Comparison of ENCODE assay signal across 26 cellular contexts in the genomic region with DNA sequence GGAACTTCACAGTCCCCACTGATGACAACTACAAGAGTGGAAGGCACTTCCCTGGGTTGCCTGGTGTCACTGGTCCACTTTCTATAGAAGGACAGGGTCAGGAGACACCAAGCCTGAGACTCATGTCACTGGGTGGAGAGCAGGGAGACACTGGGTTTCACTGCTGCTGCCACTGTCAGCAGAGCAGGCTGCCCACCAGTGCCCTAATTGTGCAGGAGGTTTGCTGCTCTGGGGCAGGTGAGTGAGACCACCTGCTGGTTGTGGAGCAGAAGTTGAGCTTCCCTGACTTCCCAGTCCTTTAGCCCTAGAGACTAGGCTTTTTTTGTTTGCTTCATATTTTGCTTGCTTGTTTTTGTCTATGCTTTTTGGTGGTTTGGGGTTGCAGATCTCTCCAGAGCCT.
DNase-seq lines count a peak whose midpoint lies in the region; ATAC-seq, FAIRE-seq and TF ChIP-seq lines count a peak whose summit lies in the region.
"Had no signal": no experiment of that assay in that cellular context is flagged by ENCODE, and none has a peak within 500 bp of the region (broad histone marks: within the 10 kb centered on the region; RNA-seq: fewer than 3 reads in every experiment).

No MANE protein-coding gene starts in this region.

- H3K36me3 Mint-ChIP-seq in stimulated activated effector memory CD8-positive, alpha-beta T cell treated with anti-CD3 and anti-CD28 coated beads, Interleukin-12 subunit alpha, Interleukin-12 subunit beta, amount 100 ng/mL, for 72 hours, result no peaks in the 10 kb centered on the region
- H3K36me3 Mint-ChIP-seq: activated naive CD4-positive, alpha-beta T cell treated with anti-CD3 and anti-CD28 coated beads, Interleukin-2, amount 10 ng/mL, durations not matched to agents 7 days and 5 days had no signal

- BruUV-seq in HepG2 (replicated peaks; lab: Mats Ljungman, UMichigan), result no TSS peak

- no peak overlapping the region for H3K4me3 Mint-ChIP-seq in stimulated activated effector memory CD8-positive, alpha-beta T cell treated with anti-CD3 and anti-CD28 coated beads, Interleukin-12 subunit alpha, Interleukin-12 subunit beta, amount 100 ng/mL, for 72 hours
- H3K4me3 Mint-ChIP-seq: activated naive CD4-positive, alpha-beta T cell treated with anti-CD3 and anti-CD28 coated beads, Interleukin-2, amount 10 ng/mL, durations not matched to agents 7 days and 5 days; activated T-helper 1 cell treated with anti-CD3 and anti-CD28 coated beads, Interleukin-12 subunit alpha, Interleukin-12 subunit beta, Interleukin-2, Interleukin-4 antibody, amounts not matched to agents 30 ng/mL and 10 ng/mL and 1 ng/mL, durations not matched to agents 14 hours and 24 hours and 36 hours; effector memory CD8-positive, alpha-beta T cell had no signal

- TF ChIP-seq EP300 in HepG2 (IDR thresholded peaks at IDR 0.05; ENCODE audit: low read depth in 2 of 2, low read length in 2 of 2) (no peak), HepG2 (CRISPR knock-in tag; IDR thresholded peaks at IDR 0.05; ENCODE audit: borderline replicate concordance) (no peak)

- TF ChIP-seq POLR2A in HepG2 (IDR thresholded peaks at IDR 0.05; ENCODE audit: insufficient read depth in 1 of 2, low read depth in 2 of 2, low read length in 2 of 2) (no peak), right lobe of liver (IDR thresholded peaks at IDR 0.05) (no peak)

- TF ChIP-seq RAD21 in HepG2 (CRISPR knock-in tag; IDR thresholded peaks at IDR 0.05), result no peak

- CTCF ChIA-PET in HepG2 (lab: Yijun Ruan, JAX; ENCODE audit: low intra/inter-chr PET ratio, low total read pairs), result interaction anchor here (0.6 kb wide), 1 partner anchor 529 kb away, joined by 3 read pairs; no protein-coding TSS in a partner anchor

- TF ChIP-seq CTCF in HepG2 (CRISPR knock-in tag; IDR thresholded peaks at IDR 0.05), result peak; percentile 35
- no peak for TF ChIP-seq CTCF in right lobe of liver (IDR thresholded peaks at IDR 0.05)
- TF ChIP-seq CTCF in OCI-LY1 (IDR thresholded peaks at IDR 0.05; ENCODE audit: low read length), result peak; percentile 27; the same call in 1 of the 2 replicates
- TF ChIP-seq CTCF in foreskin keratinocyte (conservative IDR thresholded peaks at IDR 0.05), result peak; percentile 36

- H3K4me1 Mint-ChIP-seq in stimulated activated effector memory CD8-positive, alpha-beta T cell treated with anti-CD3 and anti-CD28 coated beads, Interleukin-12 subunit alpha, Interleukin-12 subunit beta, amount 100 ng/mL, for 72 hours, result no peaks in the 10 kb centered on the region
- H3K4me1 Mint-ChIP-seq: activated naive CD4-positive, alpha-beta T cell treated with anti-CD3 and anti-CD28 coated beads, Interleukin-2, amount 10 ng/mL, durations not matched to agents 7 days and 5 days had no signal

- H3K4me2 ChIP-seq in HepG2 (ENCODE audit: low read depth, low read length), result no peak overlapping the region
- H3K4me2 ChIP-seq in OCI-LY1 (ENCODE audit: low read length), result no peak overlapping the region
- H3K4me2 ChIP-seq: KMS-11, PC-9 had no signal

- DNase-seq in HepG2 (ENCODE audit: low spot score), result no peak
- DNase-seq in right lobe of liver, result no peak
- DNase-seq in foreskin keratinocyte, result no peak
- DNase-seq in stimulated activated effector memory CD8-positive, alpha-beta T cell treated with anti-CD3 and anti-CD28 coated beads, Interleukin-12 subunit alpha, Interleukin-12 subunit beta, amount 100 ng/mL, for 72 hours (ENCODE audit: low spot score in 2 of 2), result no peak
- DNase-seq in stimulated activated naive CD4-positive, alpha-beta T cell (lab: John Stamatoyannopoulos, UW), result no peak
- no peak for DNase-seq in AML-193 (lab: John Stamatoyannopoulos, UW)
- DNase-seq: activated CD4-positive, alpha-beta T cell treated with anti-CD3 and anti-CD28 coated beads for 4 hours; activated naive CD4-positive, alpha-beta T cell treated with anti-CD3 and anti-CD28 coated beads, Interleukin-2, amount 10 ng/mL, durations not matched to agents 7 days and 5 days; amniotic stem cell; effector memory CD8-positive, alpha-beta T cell; kidney; NCI-H1694 treated with DMSO at 0.1 percent for 48 hours; NCI-H2227 treated with DMSO at 0.1 percent for 48 hours; NCI-H774; PC-9; SIG-M5; T-helper 1 cell had no signal

- no peaks in the 10 kb centered on the region for H3K9me2 ChIP-seq in OCI-LY1 (ENCODE audit: low read depth, low read length)

- POLR2A ChIA-PET in HepG2 (lab: Yijun Ruan, JAX), result no interaction called here

- H2AFZ ChIP-seq in HepG2 (ENCODE audit: low read length) (no peak overlapping the region), OCI-LY1 (ENCODE audit: low read length) (no peak overlapping the region)
- H2AFZ ChIP-seq: PC-9 had no signal

- ATAC-seq in HepG2 (peak; percentile 48; the same call in 2 of the 3 replicates), right lobe of liver (no peak), foreskin keratinocyte (peak; percentile 20), GM19452 (IDR thresholded peaks at IDR 0.05; ENCODE audit: unreplicated experiment) (no peak)
- ATAC-seq in stimulated activated effector memory CD8-positive, alpha-beta T cell treated with anti-CD3 and anti-CD28 coated beads, Interleukin-12 subunit alpha, Interleukin-12 subunit beta, amount 100 ng/mL, for 72 hours, result peak; percentile 11
- ATAC-seq: effector memory CD8-positive, alpha-beta T cell had no signal

- no peaks in the 10 kb centered on the region for H3K27me3 ChIP-seq in HepG2 (ENCODE audit: control insufficient read depth in 1 of 2, insufficient read depth in 2 of 2, low read length in 2 of 2)
- H3K27me3 ChIP-seq in right lobe of liver, result no peaks in the 10 kb centered on the region
- 0 out of 2 replicates have a peak, but pooled peaks cover 3% of the 10 kb centered on the region for H3K27me3 ChIP-seq in OCI-LY1 (ENCODE audit: insufficient read depth, low read length)
- no peaks in the 10 kb centered on the region for H3K27me3 ChIP-seq in foreskin keratinocyte
- H3K27me3 ChIP-seq: tibial nerve had no signal

- FAIRE-seq in HepG2 (lab: Jason Lieb, UNC), result no peak
- FAIRE-seq: bronchial epithelial cell, GM18507, H54 had no signal

- no peaks in the 10 kb centered on the region for H4K20me1 ChIP-seq in HepG2 (ENCODE audit: insufficient read depth, low read length)
- no peaks in the 10 kb centered on the region for H4K20me1 ChIP-seq in OCI-LY1 (ENCODE audit: insufficient read depth, low read length)

- no peaks in the 10 kb centered on the region for H3F3A ChIP-seq in OCI-LY1 (ENCODE audit: insufficient read depth, low read length)

- no peaks in the 10 kb centered on the region for H3K9me3 ChIP-seq in HepG2 (ENCODE audit: low read length)
- H3K9me3 ChIP-seq in right lobe of liver, result no peaks in the 10 kb centered on the region
- H3K9me3 ChIP-seq in OCI-LY1 (ENCODE audit: low read length), result no peaks in the 10 kb centered on the region
- H3K9me3 ChIP-seq: tibial nerve had no signal

- no peak overlapping the region for H3K4me3 ChIP-seq in HepG2 (replicated peaks in 1 of 3; ENCODE audit: insufficient read depth in 1 of 3, low read depth in 2 of 3, low read length in 3 of 3)
- H3K4me3 ChIP-seq in right lobe of liver, result no peak overlapping the region
- H3K4me3 ChIP-seq in OCI-LY1 (ENCODE audit: low read depth, low read length, poor library complexity, severe bottlenecking), result no peak overlapping the region
- H3K4me3 ChIP-seq: coronary artery, PC-9, tibial nerve had no signal

- H3K27ac ChIP-seq in HepG2 (ENCODE audit: extremely low read length, insufficient read depth, low read length), result no peak overlapping the region
- H3K27ac ChIP-seq in right lobe of liver, result no peak overlapping the region
- H3K27ac ChIP-seq in OCI-LY1 (ENCODE audit: low read depth, low read length, poor library complexity, severe bottlenecking), result no peak overlapping the region
- no peak overlapping the region for H3K27ac ChIP-seq in foreskin keratinocyte
- H3K27ac ChIP-seq: coronary artery, KMS-11, PC-9, tibial nerve had no signal

- no peak overlapping the region for H3K27ac Mint-ChIP-seq in stimulated activated effector memory CD8-positive, alpha-beta T cell treated with anti-CD3 and anti-CD28 coated beads, Interleukin-12 subunit alpha, Interleukin-12 subunit beta, amount 100 ng/mL, for 72 hours
- H3K27ac Mint-ChIP-seq: activated naive CD4-positive, alpha-beta T cell treated with anti-CD3 and anti-CD28 coated beads, Interleukin-2, amount 10 ng/mL, durations not matched to agents 7 days and 5 days; activated T-helper 1 cell treated with anti-CD3 and anti-CD28 coated beads, Interleukin-12 subunit alpha, Interleukin-12 subunit beta, Interleukin-2, Interleukin-4 antibody, amounts not matched to agents 30 ng/mL and 10 ng/mL and 1 ng/mL, durations not matched to agents 14 hours and 24 hours and 36 hours; effector memory CD8-positive, alpha-beta T cell had no signal

- no peaks in the 10 kb centered on the region for H3K36me3 ChIP-seq in HepG2 (replicated peaks in 1 of 2; ENCODE audit: control insufficient read depth in 1 of 2, insufficient read depth in 2 of 2, low read length in 2 of 2)
- H3K36me3 ChIP-seq in right lobe of liver, result no peaks in the 10 kb centered on the region
- H3K36me3 ChIP-seq in OCI-LY1 (ENCODE audit: insufficient read depth, low read length), result no peaks in the 10 kb centered on the region
- H3K36me3 ChIP-seq: tibial nerve had no signal

- no peaks in the 10 kb centered on the region for H3K9me3 Mint-ChIP-seq in stimulated activated effector memory CD8-positive, alpha-beta T cell treated with anti-CD3 and anti-CD28 coated beads, Interleukin-12 subunit alpha, Interleukin-12 subunit beta, amount 100 ng/mL, for 72 hours
- H3K9me3 Mint-ChIP-seq: activated naive CD4-positive, alpha-beta T cell treated with anti-CD3 and anti-CD28 coated beads, Interleukin-2, amount 10 ng/mL, durations not matched to agents 7 days and 5 days; activated T-helper 1 cell treated with anti-CD3 and anti-CD28 coated beads, Interleukin-12 subunit alpha, Interleukin-12 subunit beta, Interleukin-2, Interleukin-4 antibody, amounts not matched to agents 30 ng/mL and 10 ng/mL and 1 ng/mL, durations not matched to agents 14 hours and 24 hours and 36 hours; effector memory CD8-positive, alpha-beta T cell had no signal

- in situ Hi-C loops in HepG2 (cut with HindIII; ENCODE audit: extremely low pct_ligation_motif_present, low pct_unique_long_range_greater_than_20kb), result no loop called here

- H3K79me2 ChIP-seq in HepG2 (ENCODE audit: insufficient read depth, low read length) (no peaks in the 10 kb centered on the region), OCI-LY1 (ENCODE audit: insufficient read depth, low read length) (no peaks in the 10 kb centered on the region)

- intact Hi-C loops in HepG2 (cut with micrococcal nuclease; ENCODE audit: unreplicated experiment) (no loop called here), right lobe of liver (cut with DNase I) (no loop called here)

- H3K4me1 ChIP-seq in HepG2 (ENCODE audit: insufficient read depth, low read length) (no peaks in the 10 kb centered on the region), right lobe of liver (no peaks in the 10 kb centered on the region), OCI-LY1 (ENCODE audit: insufficient read depth, low read length, severe bottlenecking) (no peaks in the 10 kb centered on the region), foreskin keratinocyte (no peaks in the 10 kb centered on the region)
- H3K4me1 ChIP-seq: tibial nerve had no signal

- no peak overlapping the region for H3K9ac ChIP-seq in HepG2 (ENCODE audit: insufficient read depth, low read depth, low read length)
- H3K9ac ChIP-seq in OCI-LY1 (ENCODE audit: low read length), result no peak overlapping the region
- H3K9ac ChIP-seq: KMS-11 had no signal

TF ChIP-seq in HepG2, 621 proteins besides CTCF, POLR2A, EP300 and RAD21 (continues in another document):
- TF ChIP-seq ZNF496 (CRISPR knock-in tag; IDR thresholded peaks at IDR 0.05; ENCODE audit: insufficient replicate concordance), result no peak

Comparison
In these comparisons a context has a peak if more than half of its experiments do, and no peak if none do; other contexts are left out.
1. ATAC-seq: peak in HepG2 (single experiment), foreskin keratinocyte (single experiment) and stimulated activated effector memory CD8-positive, alpha-beta T cell treated with anti-CD3 and anti-CD28 coated beads, Interleukin-12 subunit alpha, Interleukin-12 subunit beta, amount 100 ng/mL, for 72 hours (single experiment); none in right lobe of liver (0 of 4) and GM19452 (single experiment).
2. CTCF ChIP-seq: peak in HepG2 (single experiment), OCI-LY1 (single experiment) and foreskin keratinocyte (single experiment); none in right lobe of liver (0 of 4).